In genomic region chr2:114020668-114021067, GRCh38 we compare ENCODE assay signal across 2 cellular contexts.
A peak's percentile ranks its signal among the peaks of the same experiment; 100 is the strongest.
TF ChIP-seq lines count a peak whose summit lies in the region.

No MANE protein-coding gene starts in this region.

TF ChIP-seq in HepG2, 621 proteins besides CTCF, POLR2A, EP300 and RAD21:
- peak; percentile 95 for TF ChIP-seq RBAK (CRISPR knock-in tag; IDR thresholded peaks at IDR 0.05)
- no peak for TF ChIP-seq ATF6 (CRISPR knock-in tag; conservative IDR thresholded peaks at IDR 0.05)
- TF ChIP-seq ZNF12 (CRISPR knock-in tag; IDR thresholded peaks at IDR 0.05) = peak; percentile 100

TF ChIP-seq in K562, 482 proteins besides CTCF, POLR2A, EP300 and RAD21:
- no peak for TF ChIP-seq HOXB6 (CRISPR knock-in tag; IDR thresholded peaks at IDR 0.05; ENCODE audit: borderline replicate concordance)
- peak; percentile 95 for TF ChIP-seq ZNF12 (CRISPR knock-in tag; IDR thresholded peaks at IDR 0.05)
- peak; percentile 28 for TF ChIP-seq RBM25 (IDR thresholded peaks at IDR 0.05; ENCODE audit: low read depth, low read length, severe bottlenecking)
